Comparison of ENCODE assay signal across 9 cellular contexts in genomic region chr10:102612964-102613275, GRCh38. TPM values are rescaled to one million over a fixed set of nuclear protein-coding genes. Genes with fewer than 3 reads are reported as not detected.
DNase-seq lines count a peak whose midpoint lies in the region; ATAC-seq and TF ChIP-seq lines count a peak whose summit lies in the region.
"Had no signal": no experiment of that assay in that cellular context is flagged by ENCODE, and none has a peak within 500 bp of the region (broad histone marks: within the 10 kb centered on the region; RNA-seq: fewer than 3 reads in every experiment).

No MANE protein-coding gene starts in this region.

- H3K27me3 Mint-ChIP-seq in CD8-positive, alpha-beta memory T cell = no peaks in the 10 kb centered on the region
- no peaks in the 10 kb centered on the region for H3K27me3 Mint-ChIP-seq in activated CD8-positive, alpha-beta memory T cell treated with anti-CD3 and anti-CD28 coated beads, Interleukin-2, amount 10 ng/mL, durations not matched to agents 7 days and 5 days
- H3K27me3 Mint-ChIP-seq in endothelial cell (ENCODE audit: unreplicated experiment) = peaks cover 12% of the 10 kb centered on the region

- H3K36me3 ChIP-seq in CD8-positive, alpha-beta memory T cell (ENCODE audit: insufficient read depth, low read length) = peaks cover 13% of the 10 kb centered on the region

- H3K4me3 Mint-ChIP-seq in CD8-positive, alpha-beta memory T cell = peak overlapping the region in 2 of 7 donors; percentile 14 to 31
- H3K4me3 Mint-ChIP-seq in activated CD8-positive, alpha-beta memory T cell treated with anti-CD3 and anti-CD28 coated beads, Interleukin-2, amount 10 ng/mL, durations not matched to agents 7 days and 5 days = no peak overlapping the region
- no peak overlapping the region for H3K4me3 Mint-ChIP-seq in endothelial cell (ENCODE audit: unreplicated experiment)

- no peak overlapping the region for H3K4me3 ChIP-seq in CD8-positive, alpha-beta memory T cell (ENCODE audit: low read length)

- CTCF ChIA-PET in CD8-positive, alpha-beta memory T cell (lab: Charles Lee) = no interaction called here
- CTCF ChIA-PET in activated CD8-positive, alpha-beta memory T cell treated with anti-CD3 and anti-CD28 coated beads, Interleukin-2, amount 10 ng/mL, durations not matched to agents 7 days and 5 days (lab: Charles Lee) = no interaction called here

- peaks cover 30% of the 10 kb centered on the region for H3K4me1 ChIP-seq in CD8-positive, alpha-beta memory T cell (ENCODE audit: insufficient read depth, low read length)

- peak; percentile 72 for ATAC-seq in activated CD8-positive, alpha-beta memory T cell treated with anti-CD3 and anti-CD28 coated beads, Interleukin-2, amount 10 ng/mL, durations not matched to agents 7 days and 5 days
- ATAC-seq in GM18867 (IDR thresholded peaks at IDR 0.05; ENCODE audit: unreplicated experiment) = no peak
- no peak for ATAC-seq in HG02938 (IDR thresholded peaks at IDR 0.05; ENCODE audit: unreplicated experiment)

- peak overlapping the region in 7 of 8 donors; percentile 75 to 97 (median 94) for H3K27ac Mint-ChIP-seq in CD8-positive, alpha-beta memory T cell
- H3K27ac Mint-ChIP-seq in activated CD8-positive, alpha-beta memory T cell treated with anti-CD3 and anti-CD28 coated beads, Interleukin-2, amount 10 ng/mL, durations not matched to agents 7 days and 5 days = peak overlapping the region; percentile 73
- peak overlapping the region; percentile 91 for H3K27ac Mint-ChIP-seq in endothelial cell (ENCODE audit: unreplicated experiment)

- H3K9me3 ChIP-seq in CD8-positive, alpha-beta memory T cell (ENCODE audit: low read length) = no peaks in the 10 kb centered on the region

- peaks cover 0 to 37% (median 5%) of the 10 kb centered on the region in 3 donors for H3K36me3 Mint-ChIP-seq in CD8-positive, alpha-beta memory T cell
- no peaks in the 10 kb centered on the region for H3K36me3 Mint-ChIP-seq in activated CD8-positive, alpha-beta memory T cell treated with anti-CD3 and anti-CD28 coated beads, Interleukin-2, amount 10 ng/mL, durations not matched to agents 7 days and 5 days
- peaks cover 27% of the 10 kb centered on the region for H3K36me3 Mint-ChIP-seq in endothelial cell (ENCODE audit: low read depth, unreplicated experiment)

- TF ChIP-seq CTCF in endothelial cell (IDR thresholded peaks at IDR 0.05; ENCODE audit: unreplicated experiment) = no peak

- peak in 3 of 5 donors; percentile 58 to 81 (median 60) for DNase-seq in CD8-positive, alpha-beta memory T cell
- DNase-seq in activated CD8-positive, alpha-beta memory T cell treated with anti-CD3 and anti-CD28 coated beads, Interleukin-2, amount 10 ng/mL, durations not matched to agents 7 days and 5 days = no peak
- no peak for DNase-seq in endothelial cell (ENCODE audit: low spot score)
- peak; percentile 36 for DNase-seq in stimulated activated CD4-positive, alpha-beta T cell treated with anti-CD3 and anti-CD28 coated beads, Interleukin-4, amount 100 ng/mL, for 24 hours
- DNase-seq in CD1c-positive myeloid dendritic cell (ENCODE audit: extremely low spot score) = no peak
- no peak for DNase-seq in NCI-H2196 (lab: John Stamatoyannopoulos, UW; ENCODE audit: unreplicated experiment)
- DNase-seq: NCI-H446 had no signal

- POLR2A ChIA-PET in CD8-positive, alpha-beta memory T cell (lab: Charles Lee) = interaction anchor here (1.0 kb wide), 1 partner anchor 23 kb away, joined by 3 read pairs; no protein-coding TSS in a partner anchor

- H3K4me1 Mint-ChIP-seq in CD8-positive, alpha-beta memory T cell = peaks cover 17 to 34% (median 21%) of the 10 kb centered on the region in 3 donors
- H3K4me1 Mint-ChIP-seq in activated CD8-positive, alpha-beta memory T cell treated with anti-CD3 and anti-CD28 coated beads, Interleukin-2, amount 10 ng/mL, durations not matched to agents 7 days and 5 days = peaks cover 17% of the 10 kb centered on the region
- H3K4me1 Mint-ChIP-seq in endothelial cell (ENCODE audit: unreplicated experiment) = peaks cover 57% of the 10 kb centered on the region

- no peak overlapping the region for H3K27ac ChIP-seq in CD8-positive, alpha-beta memory T cell (ENCODE audit: low read depth, low read length)

- no peaks in the 10 kb centered on the region for H3K9me3 Mint-ChIP-seq in CD8-positive, alpha-beta memory T cell
- no peaks in the 10 kb centered on the region for H3K9me3 Mint-ChIP-seq in activated CD8-positive, alpha-beta memory T cell treated with anti-CD3 and anti-CD28 coated beads, Interleukin-2, amount 10 ng/mL, durations not matched to agents 7 days and 5 days (ENCODE audit: low read depth)
- H3K9me3 Mint-ChIP-seq in endothelial cell (ENCODE audit: unreplicated experiment) = no peaks in the 10 kb centered on the region

- no peaks in the 10 kb centered on the region for H3K27me3 ChIP-seq in CD8-positive, alpha-beta memory T cell (ENCODE audit: insufficient read depth, low read length, poor library complexity, severe bottlenecking)

RNA-seq across cellular contexts. Expression of gene TRIM8, which starts 31.4 kb away (rescaled TPM):
- 10 to 100 TPM; 72.0 to 74.5 TPM for total RNA-seq in CD8-positive, alpha-beta memory T cell
- polyA plus RNA-seq in CD8-positive, alpha-beta memory T cell = 63.9 TPM
- total RNA-seq in activated CD8-positive, alpha-beta memory T cell treated with anti-CD3 and anti-CD28 coated beads, Interleukin-2, amount 10 ng/mL, durations not matched to agents 7 days and 5 days = 10 to 100 TPM; 58.7 to 86.9 TPM
- total RNA-seq in endothelial cell (ENCODE audit: unreplicated experiment) = 219 TPM

Comparison
In these comparisons a context has a peak if more than half of its experiments do, and no peak if none do; other contexts are left out.
1. DNase-seq: peak in CD8-positive, alpha-beta memory T cell (3 of 5) and stimulated activated CD4-positive, alpha-beta T cell treated with anti-CD3 and anti-CD28 coated beads, Interleukin-4, amount 100 ng/mL, for 24 hours (single experiment); none in activated CD8-positive, alpha-beta memory T cell treated with anti-CD3 and anti-CD28 coated beads, Interleukin-2, amount 10 ng/mL, durations not matched to agents 7 days and 5 days (single experiment), endothelial cell (single experiment), CD1c-positive myeloid dendritic cell (single experiment) and NCI-H2196 (single experiment).
2. Peak in every context shown above with its lines, with median percentiles within 50 percentile points of each other: H3K27ac Mint-ChIP-seq.